ENCODE assay signal across 11 cellular contexts in genomic region chr12:65926119-65927004, GRCh38.
A peak's percentile ranks its signal among the peaks of the same experiment; 100 is the strongest.
DNase-seq lines count a peak whose midpoint lies in the region; ATAC-seq and FAIRE-seq lines count a peak whose summit lies in the region.
"Had no signal": no experiment of that assay in that cellular context is flagged by ENCODE, and none has a peak within 500 bp of the region (broad histone marks: within the 10 kb centered on the region; RNA-seq: fewer than 3 reads in every experiment).

No MANE protein-coding gene starts in this region.

- in situ Hi-C loops in G401 (cut with HindIII; ENCODE audit: low sequenced_read_pairs) = no loop called here

- ATAC-seq in GM19351 (IDR thresholded peaks at IDR 0.05; ENCODE audit: unreplicated experiment) (peak; percentile 37), HG02981 (IDR thresholded peaks at IDR 0.05; ENCODE audit: unreplicated experiment) (no peak)

- no peaks in the 10 kb centered on the region for H3K36me3 ChIP-seq in small intestine (ENCODE audit: control insufficient read depth in 2 of 2, insufficient read depth in 2 of 2, low read length in 2 of 2)
- H3K36me3 ChIP-seq: heart right ventricle had no signal

- H3K27ac ChIP-seq in small intestine (ENCODE audit: low read depth in 1 of 2, low read length in 1 of 2) = peak overlapping the region; percentile 86 to 87
- H3K27ac ChIP-seq: heart right ventricle, parathyroid adenoma had no signal

- H3K4me3 ChIP-seq in small intestine (ENCODE audit: low read depth in 1 of 2, low read length in 2 of 2) = peak overlapping the region in 1 of 2 donors; percentile 2
- H3K4me3 ChIP-seq: heart right ventricle had no signal

- no peaks in the 10 kb centered on the region for H3K4me1 ChIP-seq in small intestine (ENCODE audit: control insufficient read depth in 2 of 2, insufficient read depth in 1 of 2, low read depth in 1 of 2, low read length in 1 of 2)
- H3K4me1 ChIP-seq: parathyroid adenoma had no signal

- no peak for FAIRE-seq in small intestine (lab: Jason Lieb, UNC)

- H3K9me3 ChIP-seq in small intestine (ENCODE audit: control insufficient read depth, low read depth) = no peaks in the 10 kb centered on the region
- H3K9me3 ChIP-seq: heart right ventricle had no signal

- peak; percentile 64 for DNase-seq in OCI-M1 (lab: John Stamatoyannopoulos, UW)
- DNase-seq in iPS-NIHi7 (ENCODE audit: extremely low spot score) = peak; percentile 18
- DNase-seq in small intestine = peak; percentile 84
- DNase-seq in G401 (ENCODE audit: low spot score) = no peak
- no peak for DNase-seq in EL
- DNase-seq: heart right ventricle, NCI-H187 treated with DMSO at 0.1 percent for 48 hours, SW 1271 had no signal

- no peaks in the 10 kb centered on the region for H3K27me3 ChIP-seq in small intestine (ENCODE audit: control insufficient read depth in 2 of 2, insufficient read depth in 2 of 2, low read length in 2 of 2)

- WGBS in small intestine, 3 donors = 9 to 39% (median 22%) methylated on average over 8 of the region's 8 CpGs

Comparison
In these comparisons a context has a peak if more than half of its experiments do, and no peak if none do; other contexts are left out.
1. DNase-seq: peak in OCI-M1 (single experiment), iPS-NIHi7 (single experiment) and small intestine (single experiment); none in G401 (single experiment) and EL (single experiment).